Comparison of ENCODE assay signal across 16 cellular contexts in the genomic region with DNA sequence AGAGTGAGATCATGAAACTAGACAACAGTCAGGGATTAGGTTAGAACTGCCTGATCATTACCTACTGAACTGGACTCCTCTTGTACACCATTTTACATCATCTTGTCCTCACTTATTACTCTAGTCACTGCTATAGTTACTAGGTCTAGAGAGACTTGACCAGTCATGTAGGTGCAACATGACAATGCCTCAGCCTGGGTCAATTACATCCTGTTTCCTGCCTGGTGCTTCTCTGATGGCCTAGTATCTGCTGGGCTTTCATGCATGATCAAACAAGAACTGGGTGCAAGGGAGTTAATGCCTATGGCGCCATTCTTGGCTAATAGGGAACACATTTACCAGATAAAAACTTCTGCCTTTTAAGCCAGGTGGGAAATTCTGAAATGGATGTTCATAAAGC. TPM values are rescaled to one million over a fixed set of nuclear protein-coding genes. Genes with fewer than 3 reads are reported as not detected.
DNase-seq lines count a peak whose midpoint lies in the region; ATAC-seq, FAIRE-seq and TF ChIP-seq lines count a peak whose summit lies in the region.
"Had no signal": no experiment of that assay in that cellular context is flagged by ENCODE, and none has a peak within 500 bp of the region (broad histone marks: within the 10 kb centered on the region; RNA-seq: fewer than 3 reads in every experiment).

No MANE protein-coding gene starts in this region.

- H4K20me1 ChIP-seq in SK-N-SH (ENCODE audit: insufficient read depth) (no peaks in the 10 kb centered on the region), PC-9 (ENCODE audit: insufficient read depth) (no peaks in the 10 kb centered on the region)
- H4K20me1 ChIP-seq: BLaER1 had no signal

- H3K79me2 ChIP-seq in SK-N-SH (ENCODE audit: insufficient read depth): no peaks in the 10 kb centered on the region
- H3K79me2 ChIP-seq in PC-9 (ENCODE audit: low read depth): no peaks in the 10 kb centered on the region

- H3K4me2 ChIP-seq in SK-N-SH: 0 out of 2 replicates have a peak overlapping the region, but pooled peaks have one; percentile 28
- no peak overlapping the region for H3K4me2 ChIP-seq in PC-9
- H3K4me2 ChIP-seq: BLaER1, GM23338 had no signal

- ATAC-seq in SK-N-SH treated with all-trans-retinoic acid at 6 μM for 48 hours (no peak; the same call in 2 of the 3 replicates), foreskin keratinocyte (peak; percentile 23), GM18511 (IDR thresholded peaks at IDR 0.05; ENCODE audit: unreplicated experiment) (no peak)
- ATAC-seq: GM23338 had no signal

- H3K36me3 ChIP-seq in SK-N-SH (replicated peaks in 1 of 2; ENCODE audit: control insufficient read depth in 1 of 2, insufficient read depth in 2 of 2, low read length in 1 of 2): peaks cover 0 to 6% of the 10 kb centered on the region in 2 experiments
- H3K36me3 ChIP-seq in PC-9 (ENCODE audit: low read depth): no peaks in the 10 kb centered on the region
- H3K36me3 ChIP-seq: BLaER1 had no signal

- H3F3A ChIP-seq in SK-N-SH (replicated peaks; ENCODE audit: insufficient read depth) (peaks cover 4% of the 10 kb centered on the region), PC-9 (ENCODE audit: insufficient read depth, low read depth) (no peaks in the 10 kb centered on the region; the same call in 1 of the 2 replicates)

- H3K27ac ChIP-seq in SK-N-SH (ENCODE audit: low read depth in 2 of 2, low read length in 1 of 2) (peak overlapping the region in 1 of 2 experiments; percentile 43; a peak in 2 of 4 replicates), foreskin keratinocyte (no peak overlapping the region), PC-9 (no peak overlapping the region)
- H3K27ac ChIP-seq: BLaER1 had no signal

- BruUV-seq in PC-9 (replicated peaks; lab: Mats Ljungman, UMichigan): no TSS peak

- no peak for FAIRE-seq in RCC 7860 (lab: Jason Lieb, UNC)

- no peak for TF ChIP-seq RAD21 in SK-N-SH (IDR thresholded peaks at IDR 0.05; ENCODE audit: low read length)

- H3K9me2 ChIP-seq in SK-N-SH: no peaks in the 10 kb centered on the region
- H3K9me2 ChIP-seq in PC-9 (ENCODE audit: insufficient read depth): no peaks in the 10 kb centered on the region

- WGBS in SK-N-SH (ENCODE audit: low lambda C conversion rate): 100% methylated on average over 1 of the region's 1 CpG

- intact Hi-C loops in PC-9 (cut with micrococcal nuclease; ENCODE audit: unreplicated experiment): no loop called here

- POLR2A ChIA-PET in SK-N-SH (lab: Yijun Ruan, JAX): no interaction called here
- POLR2A ChIA-PET in PC-9 (lab: Charles Lee; ENCODE audit: unreplicated experiment): no interaction called here

- H2AFZ ChIP-seq in SK-N-SH (ENCODE audit: low read depth): peak overlapping the region; percentile 53; the same call in 1 of the 2 replicates
- H2AFZ ChIP-seq in PC-9: no peak overlapping the region
- H2AFZ ChIP-seq: GM23338 had no signal

- H3K4me1 ChIP-seq in SK-N-SH (ENCODE audit: control insufficient read depth in 1 of 2, insufficient read depth in 2 of 2, low read depth in 1 of 2, low read length in 1 of 2) (peaks cover 0 to 9% of the 10 kb centered on the region in 2 experiments; a peak in 1 of 4 replicates), foreskin keratinocyte (peaks cover 5% of the 10 kb centered on the region), PC-9 (replicated peaks; ENCODE audit: insufficient read depth) (no peaks in the 10 kb centered on the region)
- H3K4me1 ChIP-seq: BLaER1, Caco-2 had no signal

- no peak for TF ChIP-seq EP300 in SK-N-SH (IDR thresholded peaks at IDR 0.05; ENCODE audit: borderline replicate concordance in 1 of 2, low read depth in 1 of 2, low read length in 1 of 2)

- H3K4me3 ChIP-seq in SK-N-SH (ENCODE audit: low read depth in 2 of 2, low read length in 1 of 2) (no peak overlapping the region), PC-9 (no peak overlapping the region)
- H3K4me3 ChIP-seq: BLaER1, GM23338 had no signal

- CTCF ChIA-PET in SK-N-SH (lab: Yijun Ruan, JAX): interaction anchor here (2.3 kb wide), 1 partner anchor 107 kb away, joined by 9 read pairs; no protein-coding TSS in a partner anchor
- CTCF ChIA-PET in PC-9 (lab: Charles Lee): no interaction called here

- DNase-seq in SK-N-SH: no peak
- peak; percentile 51 for DNase-seq in RCC 7860 (ENCODE audit: low spot score)
- DNase-seq in foreskin keratinocyte: peak; percentile 18 to 52
- DNase-seq in PC-9: no peak
- DNase-seq in GM03348 (ENCODE audit: low spot score): no peak
- DNase-seq: 8988T; AML-193; Caco-2; CD8-positive, alpha-beta memory T cell; DND-41; GF-D8; H7 had no signal

- TF ChIP-seq CTCF in SK-N-SH (IDR thresholded peaks at IDR 0.05) (no peak), foreskin keratinocyte (conservative IDR thresholded peaks at IDR 0.05) (no peak), PC-9 (conservative IDR thresholded peaks at IDR 0.05) (no peak)

- H3K27me3 ChIP-seq in SK-N-SH (ENCODE audit: insufficient read depth) (no peaks in the 10 kb centered on the region), foreskin keratinocyte (no peaks in the 10 kb centered on the region), PC-9 (ENCODE audit: insufficient read depth, low read depth) (no peaks in the 10 kb centered on the region)
- H3K27me3 ChIP-seq: BLaER1 had no signal

- H3K9me3 ChIP-seq in SK-N-SH (no peaks in the 10 kb centered on the region), PC-9 (ENCODE audit: insufficient read depth, low read depth) (no peaks in the 10 kb centered on the region)
- H3K9me3 ChIP-seq: Caco-2 had no signal

- H3K9ac ChIP-seq in SK-N-SH: no peak overlapping the region
- H3K9ac ChIP-seq: BLaER1 had no signal

TF ChIP-seq in SK-N-SH, 30 proteins besides CTCF, POLR2A, EP300 and RAD21 (continues in another document):
- TF ChIP-seq MEF2A (IDR thresholded peaks at IDR 0.05; ENCODE audit: borderline replicate concordance, low read depth) (no peak), SMC3 (IDR thresholded peaks at IDR 0.05; ENCODE audit: low read depth, low read length) (no peak), GABPA (IDR thresholded peaks at IDR 0.05; ENCODE audit: low read depth) (no peak), MXI1 (IDR thresholded peaks at IDR 0.05; ENCODE audit: low read depth, low read length) (no peak)
- TF ChIP-seq, protein P1, sequence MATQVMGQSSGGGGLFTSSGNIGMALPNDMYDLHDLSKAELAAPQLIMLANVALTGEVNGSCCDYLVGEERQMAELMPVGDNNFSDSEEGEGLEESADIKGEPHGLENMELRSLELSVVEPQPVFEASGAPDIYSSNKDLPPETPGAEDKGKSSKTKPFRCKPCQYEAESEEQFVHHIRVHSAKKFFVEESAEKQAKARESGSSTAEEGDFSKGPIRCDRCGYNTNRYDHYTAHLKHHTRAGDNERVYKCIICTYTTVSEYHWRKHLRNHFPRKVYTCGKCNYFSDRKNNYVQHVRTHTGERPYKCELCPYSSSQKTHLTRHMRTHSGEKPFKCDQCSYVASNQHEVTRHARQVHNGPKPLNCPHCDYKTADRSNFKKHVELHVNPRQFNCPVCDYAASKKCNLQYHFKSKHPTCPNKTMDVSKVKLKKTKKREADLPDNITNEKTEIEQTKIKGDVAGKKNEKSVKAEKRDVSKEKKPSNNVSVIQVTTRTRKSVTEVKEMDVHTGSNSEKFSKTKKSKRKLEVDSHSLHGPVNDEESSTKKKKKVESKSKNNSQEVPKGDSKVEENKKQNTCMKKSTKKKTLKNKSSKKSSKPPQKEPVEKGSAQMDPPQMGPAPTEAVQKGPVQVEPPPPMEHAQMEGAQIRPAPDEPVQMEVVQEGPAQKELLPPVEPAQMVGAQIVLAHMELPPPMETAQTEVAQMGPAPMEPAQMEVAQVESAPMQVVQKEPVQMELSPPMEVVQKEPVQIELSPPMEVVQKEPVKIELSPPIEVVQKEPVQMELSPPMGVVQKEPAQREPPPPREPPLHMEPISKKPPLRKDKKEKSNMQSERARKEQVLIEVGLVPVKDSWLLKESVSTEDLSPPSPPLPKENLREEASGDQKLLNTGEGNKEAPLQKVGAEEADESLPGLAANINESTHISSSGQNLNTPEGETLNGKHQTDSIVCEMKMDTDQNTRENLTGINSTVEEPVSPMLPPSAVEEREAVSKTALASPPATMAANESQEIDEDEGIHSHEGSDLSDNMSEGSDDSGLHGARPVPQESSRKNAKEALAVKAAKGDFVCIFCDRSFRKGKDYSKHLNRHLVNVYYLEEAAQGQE (IDR thresholded peaks at IDR 0.05; ENCODE audit: low read depth, low read length): no peak

TF ChIP-seq in SK-N-SH treated with all-trans-retinoic acid at 6 μM for 48 hours, 23 proteins besides CTCF, POLR2A, EP300 and RAD21 (continues in another document):
- TF ChIP-seq, protein P2, sequence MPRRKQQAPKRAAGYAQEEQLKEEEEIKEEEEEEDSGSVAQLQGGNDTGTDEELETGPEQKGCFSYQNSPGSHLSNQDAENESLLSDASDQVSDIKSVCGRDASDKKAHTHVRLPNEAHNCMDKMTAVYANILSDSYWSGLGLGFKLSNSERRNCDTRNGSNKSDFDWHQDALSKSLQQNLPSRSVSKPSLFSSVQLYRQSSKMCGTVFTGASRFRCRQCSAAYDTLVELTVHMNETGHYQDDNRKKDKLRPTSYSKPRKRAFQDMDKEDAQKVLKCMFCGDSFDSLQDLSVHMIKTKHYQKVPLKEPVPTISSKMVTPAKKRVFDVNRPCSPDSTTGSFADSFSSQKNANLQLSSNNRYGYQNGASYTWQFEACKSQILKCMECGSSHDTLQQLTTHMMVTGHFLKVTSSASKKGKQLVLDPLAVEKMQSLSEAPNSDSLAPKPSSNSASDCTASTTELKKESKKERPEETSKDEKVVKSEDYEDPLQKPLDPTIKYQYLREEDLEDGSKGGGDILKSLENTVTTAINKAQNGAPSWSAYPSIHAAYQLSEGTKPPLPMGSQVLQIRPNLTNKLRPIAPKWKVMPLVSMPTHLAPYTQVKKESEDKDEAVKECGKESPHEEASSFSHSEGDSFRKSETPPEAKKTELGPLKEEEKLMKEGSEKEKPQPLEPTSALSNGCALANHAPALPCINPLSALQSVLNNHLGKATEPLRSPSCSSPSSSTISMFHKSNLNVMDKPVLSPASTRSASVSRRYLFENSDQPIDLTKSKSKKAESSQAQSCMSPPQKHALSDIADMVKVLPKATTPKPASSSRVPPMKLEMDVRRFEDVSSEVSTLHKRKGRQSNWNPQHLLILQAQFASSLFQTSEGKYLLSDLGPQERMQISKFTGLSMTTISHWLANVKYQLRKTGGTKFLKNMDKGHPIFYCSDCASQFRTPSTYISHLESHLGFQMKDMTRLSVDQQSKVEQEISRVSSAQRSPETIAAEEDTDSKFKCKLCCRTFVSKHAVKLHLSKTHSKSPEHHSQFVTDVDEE (CRISPR knock-in tag; IDR thresholded peaks at IDR 0.05): no peak

RNA-seq across cellular contexts. Expression of gene MMS22L, which starts 39.2 kb away (rescaled TPM):
- polyA plus RNA-seq in SK-N-SH (2012; rRNA removed) (4.3 and 6.3 TPM in 2 replicates), foreskin keratinocyte (2.8 and 4.0 TPM in 2 replicates)
- 6.5 and 7.3 TPM in 2 replicates for polyA plus RNA-seq in SK-N-SH (2012; cell fraction: cytosol; rRNA removed)
- polyA plus RNA-seq in SK-N-SH (2012; cell fraction: nucleus; rRNA removed): 3.6 and 7.2 TPM in 2 replicates
- total RNA-seq in foreskin keratinocyte (22.4 and 29.0 TPM in 2 replicates), PC-9 (2021) (31.5 and 43.6 TPM in 2 replicates)

Comparison
In these comparisons a context has a peak if more than half of its experiments do, and no peak if none do; other contexts are left out.
1. DNase-seq: peak in RCC 7860 (single experiment) and foreskin keratinocyte (2 of 2); none in SK-N-SH (single experiment), PC-9 (0 of 2) and GM03348 (single experiment).